Comparison of ENCODE assay signal across 16 cellular contexts in genomic region chr6:92790381-92790780, GRCh38.
"Had no signal": no experiment of that assay in that cellular context is flagged by ENCODE, and none has a peak within 500 bp of the region (broad histone marks: within the 10 kb centered on the region; RNA-seq: fewer than 3 reads in every experiment).

No MANE protein-coding gene starts in this region.

- H3K27me3 ChIP-seq: adrenal gland, body of pancreas, gastrocnemius medialis, pancreas, testis, upper lobe of right lung had no signal

- ATAC-seq: body of pancreas; gastrocnemius medialis; pancreas; stimulated activated naive CD8-positive, alpha-beta T cell treated with anti-CD3 and anti-CD28 coated beads, Interleukin-15, amount 100 ng/mL, for 72 hours; upper lobe of right lung had no signal

- H3K4me1 Mint-ChIP-seq: activated B cell treated with CpG ODN at 0.5 μM for 24 hours; activated CD4-positive, alpha-beta T cell treated with anti-CD3 and anti-CD28 coated beads, Interleukin-2, amount 10 ng/mL, durations not matched to agents 24 days and 14 days; stimulated activated naive CD8-positive, alpha-beta T cell treated with anti-CD3 and anti-CD28 coated beads, Interleukin-15, amount 100 ng/mL, for 72 hours had no signal

- H3K27me3 Mint-ChIP-seq: activated B cell treated with CpG ODN at 0.5 μM for 24 hours; activated CD4-positive, alpha-beta T cell treated with anti-CD3 and anti-CD28 coated beads, Interleukin-2, amount 10 ng/mL, durations not matched to agents 24 days and 14 days; stimulated activated naive CD8-positive, alpha-beta T cell treated with anti-CD3 and anti-CD28 coated beads, Interleukin-15, amount 100 ng/mL, for 72 hours had no signal

- H3K4me1 ChIP-seq: adrenal gland, body of pancreas, gastrocnemius medialis, pancreas, testis, upper lobe of right lung had no signal

- H3K27ac ChIP-seq: adrenal gland, body of pancreas, coronary artery, gastrocnemius medialis, pancreas, testis, upper lobe of right lung had no signal

- H3K36me3 ChIP-seq: adrenal gland, gastrocnemius medialis, pancreas, upper lobe of right lung had no signal

- H3K27ac Mint-ChIP-seq: activated B cell treated with CpG ODN at 0.5 μM for 24 hours; activated CD4-positive, alpha-beta T cell treated with anti-CD3 and anti-CD28 coated beads, Interleukin-2, amount 10 ng/mL, durations not matched to agents 24 days and 14 days; stimulated activated naive CD8-positive, alpha-beta T cell treated with anti-CD3 and anti-CD28 coated beads, Interleukin-15, amount 100 ng/mL, for 72 hours had no signal

- DNase-seq: activated B cell treated with CpG ODN at 0.5 μM for 24 hours; activated CD4-positive, alpha-beta T cell treated with anti-CD3 and anti-CD28 coated beads, Interleukin-2, amount 10 ng/mL, durations not matched to agents 24 days and 14 days; activated CD8-positive, alpha-beta memory T cell treated with anti-CD3 and anti-CD28 coated beads for 24 hours; activated naive CD4-positive, alpha-beta T cell treated with anti-CD3 and anti-CD28 coated beads, Interleukin-2, amount 50 U/mL, for 16 hours; adrenal gland; body of pancreas; central memory CD4-positive, alpha-beta T cell; effector CD4-positive, alpha-beta T cell; gastrocnemius medialis; kidney glomerular epithelial cell; pancreas; stimulated activated CD4-positive, alpha-beta T cell treated with anti-CD3 and anti-CD28 coated beads, Interleukin-4, amount 100 ng/mL, for 4 hours; stimulated activated naive CD8-positive, alpha-beta T cell treated with anti-CD3 and anti-CD28 coated beads, Interleukin-15, amount 100 ng/mL, for 72 hours; testis; upper lobe of right lung had no signal

- H3K4me3 ChIP-seq: adrenal gland, body of pancreas, coronary artery, gastrocnemius medialis, pancreas, testis, upper lobe of right lung had no signal

- H3K4me3 Mint-ChIP-seq: activated B cell treated with CpG ODN at 0.5 μM for 24 hours; activated CD4-positive, alpha-beta T cell treated with anti-CD3 and anti-CD28 coated beads, Interleukin-2, amount 10 ng/mL, durations not matched to agents 24 days and 14 days; stimulated activated naive CD8-positive, alpha-beta T cell treated with anti-CD3 and anti-CD28 coated beads, Interleukin-15, amount 100 ng/mL, for 72 hours had no signal

- H3K9me3 Mint-ChIP-seq: activated B cell treated with CpG ODN at 0.5 μM for 24 hours; activated CD4-positive, alpha-beta T cell treated with anti-CD3 and anti-CD28 coated beads, Interleukin-2, amount 10 ng/mL, durations not matched to agents 24 days and 14 days had no signal
